In genomic region chr17:62300697-62301096, GRCh38 we compare ENCODE assay signal across 9 cellular contexts.
"Had no signal": no experiment of that assay in that cellular context is flagged by ENCODE, and none has a peak within 500 bp of the region (broad histone marks: within the 10 kb centered on the region; RNA-seq: fewer than 3 reads in every experiment).

No MANE protein-coding gene starts in this region.

- H3K4me1 Mint-ChIP-seq: H9, IgD-negative memory B cell had no signal

- H3K4me3 Mint-ChIP-seq: H9, HFFc6, IgD-negative memory B cell had no signal

- DNase-seq: GM23248, GOT3, H9, HCEC 1CT, HFFc6, KG1 had no signal

- H2AFZ ChIP-seq: GM23248 had no signal

- H3K4me3 ChIP-seq: GM23248 had no signal

- H3K27ac ChIP-seq: GM23248, HL-60 had no signal

- FAIRE-seq: H54 had no signal

- H3K36me3 Mint-ChIP-seq: IgD-negative memory B cell had no signal

- H3K27ac Mint-ChIP-seq: H9, HFFc6, IgD-negative memory B cell had no signal

- H3K9ac ChIP-seq: GM23248 had no signal
